In genomic region chr6:41167173-41167963, GRCh38 we compare ENCODE assay signal across 13 cellular contexts. TPM values are rescaled to one million over a fixed set of nuclear protein-coding genes. Genes with fewer than 3 reads are reported as not detected.
DNase-seq lines count a peak whose midpoint lies in the region; ATAC-seq and TF ChIP-seq lines count a peak whose summit lies in the region.
"Had no signal": no experiment of that assay in that cellular context is flagged by ENCODE, and none has a peak within 500 bp of the region (broad histone marks: within the 10 kb centered on the region; RNA-seq: fewer than 3 reads in every experiment).

No MANE protein-coding gene starts in this region.

- TF ChIP-seq CTCF in NB4 (IDR thresholded peaks at IDR 0.05; ENCODE audit: low read depth, low read length) (no peak), cardiac fibroblast (IDR thresholded peaks at IDR 0.05; ENCODE audit: low read depth, low read length) (no peak), BE2C (IDR thresholded peaks at IDR 0.05; ENCODE audit: low read depth, low read length) (no peak)

- no peaks in the 10 kb centered on the region for H3K27me3 ChIP-seq in BE2C

- no peaks in the 10 kb centered on the region for H3K4me1 ChIP-seq in BE2C

- no peaks in the 10 kb centered on the region for H3K36me3 ChIP-seq in BE2C

- no peak overlapping the region for H3K4me3 ChIP-seq in NB4 (ENCODE audit: low read depth, low read length)
- H3K4me3 ChIP-seq in cardiac fibroblast (replicated peaks in 1 of 2; ENCODE audit: low read depth in 2 of 2, low read length in 2 of 2), result no peak overlapping the region
- no peak overlapping the region for H3K4me3 ChIP-seq in BE2C (ENCODE audit: low read depth, low read length)

- no peak for TF ChIP-seq POLR2A in NB4 (IDR thresholded peaks at IDR 0.05; ENCODE audit: extremely low read depth, insufficient read length)

- H3K9me3 ChIP-seq in BE2C, result no peaks in the 10 kb centered on the region

- DNase-seq in ELF-1 (ENCODE audit: low read depth, low spot score) (peak; percentile 63), NB4 (ENCODE audit: low read depth) (peak; percentile 41), cardiac fibroblast (ENCODE audit: low read depth in 2 of 2) (peak; percentile 15 to 22), lung microvascular endothelial cell (ENCODE audit: low read depth in 2 of 2) (peak; percentile 44 to 45), putamen (ENCODE audit: low spot score) (no peak), BE2C (no peak)
- DNase-seq in stimulated activated CD4-positive, alpha-beta T cell treated with anti-CD3 and anti-CD28 coated beads, Interleukin-2, amount 100 ng/mL, for 48 hours, result no peak
- DNase-seq: activated gamma-delta T cell treated with Interleukin-2 at 50 U/mL for 16 hours; DMS79; MM.1S; stimulated activated CD4-positive, alpha-beta T cell treated with anti-CD3 and anti-CD28 coated beads, Interleukin-4, amount 100 ng/mL, for 4 hours had no signal

- no peak for ATAC-seq in GM18519 (IDR thresholded peaks at IDR 0.05; ENCODE audit: low FRiP score, unreplicated experiment)

RNA-seq across cellular contexts. Expression of gene TREM2, which starts 4.5 kb away (rescaled TPM):
- total RNA-seq in lung microvascular endothelial cell, result not detected in 2 replicates
- not detected for polyA plus RNA-seq in BE2C (2012; ENCODE audit: insufficient read depth, insufficient read length, low read depth)

RNA-seq across cellular contexts. Expression of gene TREML1, which starts 13.2 kb away (rescaled TPM):
- not detected in 2 replicates for total RNA-seq in lung microvascular endothelial cell
- not detected for polyA plus RNA-seq in BE2C (2012; ENCODE audit: insufficient read depth, insufficient read length, low read depth)
- total RNA-seq: osteoblast had no signal

RNA-seq across cellular contexts. Expression of gene TREML2, which starts 33.6 kb away (rescaled TPM):
- not detected in 2 replicates for total RNA-seq in lung microvascular endothelial cell
- polyA plus RNA-seq in BE2C (2012; ENCODE audit: insufficient read depth, insufficient read length, low read depth), result not detected
- total RNA-seq: osteoblast had no signal

Comparison
In these comparisons a context has a peak if more than half of its experiments do, and no peak if none do; other contexts are left out.
1. DNase-seq: peak in ELF-1 (single experiment), NB4 (single experiment), cardiac fibroblast (2 of 2) and lung microvascular endothelial cell (2 of 2); none in putamen (single experiment), stimulated activated CD4-positive, alpha-beta T cell treated with anti-CD3 and anti-CD28 coated beads, Interleukin-2, amount 100 ng/mL, for 48 hours (0 of 2) and BE2C (single experiment).